8 cellular contexts compared by ENCODE assay signal in genomic region chr1:201154389-201155165, GRCh38. TPM values are rescaled to one million over a fixed set of nuclear protein-coding genes. Genes with fewer than 3 reads are reported as not detected.
DNase-seq lines count a peak whose midpoint lies in the region; ATAC-seq and TF ChIP-seq lines count a peak whose summit lies in the region.

Gene TMEM9, minus strand, starts transcription at chr1:201154474. Its CDS starts 551 bp downstream, at chr1:201153923.

- H3K4me3 ChIP-seq in suprapubic skin, result peak within 1 kb of the TSS; percentile 80

- TF ChIP-seq EP300 in suprapubic skin (IDR thresholded peaks at IDR 0.05), result no peak

- peak; percentile 90 for DNase-seq in GM04504 (ENCODE audit: low read depth)
- DNase-seq in NCI-H1105 treated with DMSO at 0.1 percent for 48 hours (lab: John Stamatoyannopoulos, UW), result peak; percentile 94
- peak; percentile 92 for DNase-seq in SKM-1 treated with dmso at 0.1 percent for 144 hours (lab: John Stamatoyannopoulos, UW; ENCODE audit: unreplicated experiment)
- peak; percentile 93 to 100 for DNase-seq in activated naive CD4-positive, alpha-beta T cell treated with anti-CD3 and anti-CD28 coated beads, Interleukin-2, amount 50 U/mL, for 72 hours (ENCODE audit: low spot score in 2 of 2)
- peak; percentile 54 for DNase-seq in glomerular endothelial cell (ENCODE audit: extremely low read depth, low read depth, low spot score)
- peak; percentile 96 for DNase-seq in occipital lobe (lab: John Stamatoyannopoulos, UW)
- DNase-seq in suprapubic skin (ENCODE audit: low spot score in 2 of 2), result peak; percentile 98 to 99

- peaks cover 22% of the 10 kb centered on the region for H3K4me1 ChIP-seq in suprapubic skin

- H3K27me3 ChIP-seq in suprapubic skin, result no peaks in the 10 kb centered on the region

- H3K9me3 Mint-ChIP-seq in activated naive CD4-positive, alpha-beta T cell treated with anti-CD3 and anti-CD28 coated beads, Interleukin-2, amount 50 U/mL, for 72 hours, result no peaks in the 10 kb centered on the region

- peak; percentile 98 for ATAC-seq in HG02678 (IDR thresholded peaks at IDR 0.05; ENCODE audit: unreplicated experiment)
- peak; percentile 91 to 96 for ATAC-seq in activated naive CD4-positive, alpha-beta T cell treated with anti-CD3 and anti-CD28 coated beads, Interleukin-2, amount 50 U/mL, for 72 hours

- peak within 1 kb of the TSS; percentile 52 for H3K27ac ChIP-seq in suprapubic skin

- no peak for TF ChIP-seq POLR2A in suprapubic skin (IDR thresholded peaks at IDR 0.05)

- no peak for TF ChIP-seq CTCF in suprapubic skin (IDR thresholded peaks at IDR 0.05)

- peaks cover 6% of the 10 kb centered on the region for H3K36me3 ChIP-seq in suprapubic skin

- no peaks in the 10 kb centered on the region for H3K36me3 Mint-ChIP-seq in activated naive CD4-positive, alpha-beta T cell treated with anti-CD3 and anti-CD28 coated beads, Interleukin-2, amount 50 U/mL, for 72 hours

- WGBS in suprapubic skin, result 9% methylated on average over 28 of the region's 31 CpGs

- H3K9me3 ChIP-seq in suprapubic skin, result no peaks in the 10 kb centered on the region

- peak within 1 kb of the TSS; percentile 72 to 97 for H3K27ac Mint-ChIP-seq in activated naive CD4-positive, alpha-beta T cell treated with anti-CD3 and anti-CD28 coated beads, Interleukin-2, amount 50 U/mL, for 72 hours

RNA-seq across cellular contexts. Expression of gene TMEM9, which starts in this region (rescaled TPM):
- 10 to 100 TPM; 19.0 to 28.1 TPM for total RNA-seq in activated naive CD4-positive, alpha-beta T cell treated with anti-CD3 and anti-CD28 coated beads, Interleukin-2, amount 50 U/mL, for 72 hours
- total RNA-seq in glomerular endothelial cell (66.0 and 80.0 TPM in 2 replicates), occipital lobe (54.4 TPM), suprapubic skin (10 to 100 TPM; 38.1 to 50.8 (median 40.7) TPM)

Comparison
In these comparisons a context has a peak if more than half of its experiments do, and no peak if none do; other contexts are left out.
1. Peak in every context shown above with its lines: DNase-seq, ATAC-seq, H3K4me3 ChIP-seq and H3K27ac ChIP-seq.